12 cellular contexts compared by ENCODE assay signal in the genomic region with DNA sequence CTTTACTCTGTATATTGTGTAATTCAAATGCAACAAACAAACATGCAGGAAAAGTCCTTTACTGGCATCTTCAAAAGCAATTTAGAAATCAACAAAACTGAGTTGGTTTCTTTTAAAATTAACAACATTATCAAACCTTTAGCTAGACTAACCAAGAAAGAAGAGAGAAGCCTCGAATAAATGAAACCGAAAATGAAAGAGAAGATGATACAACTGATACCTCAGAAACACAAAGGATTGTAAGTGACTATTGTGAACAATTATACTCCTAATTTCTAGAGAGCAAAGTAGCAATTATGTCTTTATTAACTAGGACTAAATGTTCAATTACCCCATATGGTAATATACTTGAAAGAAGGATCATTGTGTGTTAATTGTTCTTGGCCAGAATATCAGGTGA. TPM values are rescaled to one million over a fixed set of nuclear protein-coding genes. Genes with fewer than 3 reads are reported as not detected.
DNase-seq lines count a peak whose midpoint lies in the region; ATAC-seq, FAIRE-seq and TF ChIP-seq lines count a peak whose summit lies in the region.
"Had no signal": no experiment of that assay in that cellular context is flagged by ENCODE, and none has a peak within 500 bp of the region (broad histone marks: within the 10 kb centered on the region; RNA-seq: fewer than 3 reads in every experiment).

No MANE protein-coding gene starts in this region.

- no peak overlapping the region; the same call in 1 of the 2 replicates for H3K27ac ChIP-seq in GM12878 (ENCODE audit: control insufficient read depth, insufficient read depth)
- H3K27ac ChIP-seq in stomach: no peak overlapping the region
- no peak overlapping the region for H3K27ac ChIP-seq in SK-N-SH (ENCODE audit: low read depth in 2 of 2, low read length in 1 of 2)

- WGBS in GM12878 (ENCODE audit: insufficient coverage, insufficient replicate concordance, low lambda C conversion rate, missing lambda C conversion rate): 4% methylated on average over 2 of the region's 2 CpGs
- 54 to 73% (median 56%) methylated on average over 2 of the region's 2 CpGs for WGBS in stomach, 5 donors
- 50% methylated on average over 2 of the region's 2 CpGs for WGBS in SK-N-SH (ENCODE audit: low lambda C conversion rate)

- no peaks in the 10 kb centered on the region for H3K27me3 ChIP-seq in GM12878 (replicated peaks in 1 of 2; ENCODE audit: control insufficient read depth in 2 of 2, insufficient read depth in 2 of 2, low read length in 1 of 2)
- H3K27me3 ChIP-seq in stomach: no peaks in the 10 kb centered on the region
- 0 out of 2 replicates have a peak, but pooled peaks cover 3% of the 10 kb centered on the region for H3K27me3 ChIP-seq in SK-N-SH (ENCODE audit: insufficient read depth)

- no peaks in the 10 kb centered on the region for H3K9me3 ChIP-seq in GM12878 (replicated peaks; ENCODE audit: control insufficient read depth, insufficient read depth, low read length)
- H3K9me3 ChIP-seq in stomach: no peaks in the 10 kb centered on the region
- H3K9me3 ChIP-seq in SK-N-SH: no peaks in the 10 kb centered on the region

- TF ChIP-seq RAD21 in GM12878 (IDR thresholded peaks at IDR 0.05; ENCODE audit: insufficient read depth, low read depth, low read length) (no peak), SK-N-SH (IDR thresholded peaks at IDR 0.05; ENCODE audit: low read length) (no peak)

- FAIRE-seq in GM12878 (lab: Jason Lieb, UNC): peak; percentile 35

- no peak for TF ChIP-seq CTCF in GM12878 (IDR thresholded peaks at IDR 0.05 in 2 of 3, conservative IDR thresholded peaks at IDR 0.05 in 1 of 3; ENCODE audit: control insufficient read depth in 2 of 3, extremely low read depth in 1 of 3, insufficient read depth in 1 of 3, low read depth in 3 of 3, low read length in 3 of 3)
- no peak for TF ChIP-seq CTCF in stomach (IDR thresholded peaks at IDR 0.05)
- no peak for TF ChIP-seq CTCF in SK-N-SH (IDR thresholded peaks at IDR 0.05)

- no peaks in the 10 kb centered on the region for H3K9me2 ChIP-seq in SK-N-SH

- H3K4me2 ChIP-seq in GM12878 (ENCODE audit: control insufficient read depth, insufficient read depth) (peak overlapping the region; percentile 60), SK-N-SH (no peak overlapping the region)

- BruUV-seq in GM12878 (replicated peaks; lab: Mats Ljungman, UMichigan): no TSS peak

- intact Hi-C loops in GM12878 (cut with micrococcal nuclease; ENCODE audit: unreplicated experiment) (no loop called here), stomach (cut with DNase I; ENCODE audit: low total_unique reads) (no loop called here)

- H3K79me2 ChIP-seq in GM12878 (ENCODE audit: control insufficient read depth, insufficient read depth, low read length) (no peaks in the 10 kb centered on the region), SK-N-SH (ENCODE audit: insufficient read depth) (no peaks in the 10 kb centered on the region)

- H4K20me1 ChIP-seq in GM12878 (ENCODE audit: control insufficient read depth, insufficient read depth) (no peaks in the 10 kb centered on the region), SK-N-SH (ENCODE audit: insufficient read depth) (no peaks in the 10 kb centered on the region)

- DNase-seq in COR-L47 (lab: John Stamatoyannopoulos, UW) (peak; percentile 16), GM12878 (ENCODE audit: low read depth, low spot score) (no peak), stomach (no peak), G401 (ENCODE audit: low spot score) (no peak), SK-N-SH (no peak), iPS-NIHi11 (ENCODE audit: low spot score) (no peak)
- DNase-seq: activated B cell treated with CpG ODN at 0.5 μM for 24 hours; central memory CD4-positive, alpha-beta T cell; DMS153; NCI-H226 had no signal

- H3K4me3 ChIP-seq in GM12878 (no peak overlapping the region), stomach (no peak overlapping the region), SK-N-SH (ENCODE audit: low read depth in 2 of 2, low read length in 1 of 2) (no peak overlapping the region)

- POLR2A ChIA-PET in GM12878 (lab: Charles Lee) (interaction anchor here (0.5 kb wide), 1 partner anchor 153 kb away, joined by 3 read pairs; no protein-coding TSS in a partner anchor), SK-N-SH (lab: Yijun Ruan, JAX) (no interaction called here)

- H2AFZ ChIP-seq in GM12878 (ENCODE audit: control insufficient read depth, low read depth, low read length): peak overlapping the region; percentile 59
- H2AFZ ChIP-seq in SK-N-SH (ENCODE audit: low read depth): no peak overlapping the region

- H3K36me3 ChIP-seq in GM12878 (ENCODE audit: control insufficient read depth in 2 of 2, insufficient read depth in 2 of 2, low read length in 1 of 2) (no peaks in the 10 kb centered on the region), stomach (no peaks in the 10 kb centered on the region), SK-N-SH (replicated peaks in 1 of 2; ENCODE audit: control insufficient read depth in 1 of 2, insufficient read depth in 2 of 2, low read length in 1 of 2) (no peaks in the 10 kb centered on the region)

- H3F3A ChIP-seq in SK-N-SH (replicated peaks; ENCODE audit: insufficient read depth): no peaks in the 10 kb centered on the region

- SMC1A ChIA-PET in GM12878 (lab: Charles Lee; ENCODE audit: uncharacterized antibody, unreplicated experiment): interaction anchor here (0.8 to 3.7 kb wide), 9 partner anchors 13 to 88 kb away, joined by 3 to 23 read pairs (median 3); no protein-coding TSS in a partner anchor

- in situ Hi-C loops in GM12878 (cut with MboI): no loop called here
- in situ Hi-C loops in G401 (cut with HindIII; ENCODE audit: low sequenced_read_pairs): no loop called here

- H3K9ac ChIP-seq in GM12878 (ENCODE audit: control insufficient read depth, insufficient read depth, low read length): no peak overlapping the region
- H3K9ac ChIP-seq in SK-N-SH: no peak overlapping the region

- RAD21 ChIA-PET in GM12878 (lab: Charles Lee; ENCODE audit: unreplicated experiment): interaction anchor here (1.0 to 2.1 kb wide), 3 partner anchors 40 to 214 kb away, joined by 3 to 9 read pairs (median 4); partner anchors contain the start of gene P3H2

- CTCF ChIA-PET in GM12878 (lab: Yijun Ruan, JAX) (interaction anchor here (0.9 to 1.6 kb wide), 3 partner anchors 9 to 49 kb away, joined by 3 to 4 read pairs (median 3); partner anchors contain the start of gene P3H2), SK-N-SH (lab: Yijun Ruan, JAX) (no interaction called here)

- ATAC-seq in GM19452 (IDR thresholded peaks at IDR 0.05; ENCODE audit: unreplicated experiment) (peak; percentile 79), HG03280 (IDR thresholded peaks at IDR 0.05; ENCODE audit: unreplicated experiment) (peak; percentile 69), GM12878 (peak; percentile 82)

- H3K4me1 ChIP-seq in GM12878 (ENCODE audit: control insufficient read depth, insufficient read depth, low read length) (peaks cover 4% of the 10 kb centered on the region; the same call in 1 of the 2 replicates), stomach (peaks cover 0 to 25% (median 15%) of the 10 kb centered on the region in 4 donors), SK-N-SH (ENCODE audit: control insufficient read depth in 1 of 2, insufficient read depth in 2 of 2, low read depth in 1 of 2, low read length in 1 of 2) (no peaks in the 10 kb centered on the region; a peak in 1 of 4 replicates)

- TF ChIP-seq POLR2A in GM12878 (IDR thresholded peaks at IDR 0.05; ENCODE audit: low read depth, low read length) (no peak), stomach (IDR thresholded peaks at IDR 0.05) (no peak)

- no peak for TF ChIP-seq EP300 in GM12878 (IDR thresholded peaks at IDR 0.05; ENCODE audit: borderline replicate concordance in 1 of 2, control insufficient read depth in 1 of 2, low read depth in 2 of 2, low read length in 2 of 2)
- TF ChIP-seq EP300 in stomach (IDR thresholded peaks at IDR 0.05): no peak
- TF ChIP-seq EP300 in SK-N-SH (IDR thresholded peaks at IDR 0.05; ENCODE audit: borderline replicate concordance in 1 of 2, low read depth in 1 of 2, low read length in 1 of 2): no peak

TF ChIP-seq in GM12878, 131 proteins besides CTCF, POLR2A, EP300 and RAD21 (continues in another document):
- no peak for TF ChIP-seq ZNF207 (IDR thresholded peaks at IDR 0.05; ENCODE audit: borderline replicate concordance)

TF ChIP-seq in SK-N-SH, 30 proteins besides CTCF, POLR2A, EP300 and RAD21 (continues in another document):
- TF ChIP-seq EZH2phosphoT487 (IDR thresholded peaks at IDR 0.05; ENCODE audit: borderline replicate concordance, low read depth) (no peak), TEAD4 (IDR thresholded peaks at IDR 0.05; ENCODE audit: borderline replicate concordance, insufficient read depth) (no peak), TAF1 (IDR thresholded peaks at IDR 0.05; ENCODE audit: borderline replicate concordance, low read depth, low read length) (no peak), NRF1 (IDR thresholded peaks at IDR 0.05; ENCODE audit: low read depth, low read length) (no peak), GABPA (IDR thresholded peaks at IDR 0.05; ENCODE audit: low read depth) (no peak)

RNA-seq across cellular contexts. Expression of gene P3H2, which starts 49.2 kb away (rescaled TPM):
- 161 and 165 TPM in 2 replicates for total RNA-seq in GM12878 (2013; cell fraction: nucleolus; rRNA removed)
- total RNA-seq in GM12878 (2014; rRNA removed) (88.8 and 95.5 TPM in 2 replicates), GM12878 (2014; rRNA removed; fragmentation: Illumina TruSeq; extraction: Trizol) (87.3 and 91.7 TPM in 2 replicates), GM12878 (2021) (68.3 and 69.4 TPM in 2 replicates), stomach (10 to 100 TPM; 14.5 to 46.1 (median 29.0) TPM)
- 29.2 TPM for polyA plus RNA-seq in GM12878 (2011; ENCODE audit: low read depth)
- polyA plus RNA-seq in GM12878 (2011; rRNA removed) (63.1 and 88.6 TPM in 2 replicates), GM12878 (2014; fragmentation: Illumina TruSeq; extraction: Trizol) (84.9 and 116 TPM in 2 replicates), GM12878 (2014; fragmentation: Nextera tagmentation; extraction: Ambion mirVana) (10 to 100 TPM; 27.0 to 36.7 TPM), GM12878 (2014; rRNA removed) (69.3 and 83.6 TPM in 2 replicates), GM12878 (2016; fragmentation: Nextera tagmentation; extraction: Ambion mirVana) (10 to 100 TPM; 82.7 to 97.6 TPM), stomach (1 to 10 TPM; 1.4 to 4.9 (median 4.7) TPM), SK-N-SH (2012; rRNA removed) (2.8 and 3.3 TPM in 2 replicates)
- 34.7 and 48.4 TPM in 2 replicates for polyA plus RNA-seq in GM12878 (2011; cell fraction: cytosol; rRNA removed)
- polyA plus RNA-seq in GM12878 (2011; cell fraction: nucleus; rRNA removed): 36.0 and 43.6 TPM in 2 replicates
- polyA plus RNA-seq in GM12878 (2012): 41.4 and 41.6 TPM in 2 replicates
- 46.6 and 62.8 TPM in 2 replicates for polyA minus RNA-seq in GM12878 (2011; rRNA and poly(A)+ RNA removed)
- polyA minus RNA-seq in GM12878 (2011; cell fraction: cytosol; rRNA and poly(A)+ RNA removed): 16.6 and 23.6 TPM in 2 replicates
- 48.7 and 60.0 TPM in 2 replicates for polyA minus RNA-seq in GM12878 (2011; cell fraction: nucleus; rRNA and poly(A)+ RNA removed)
- 56.7 and 102 TPM in 2 replicates for total RNA-seq in G401 (2014; rRNA removed; shearing (Covaris generic))
- 3.9 and 5.2 TPM in 2 replicates for polyA plus RNA-seq in SK-N-SH (2012; cell fraction: cytosol; rRNA removed)
- polyA plus RNA-seq in SK-N-SH (2012; cell fraction: nucleus; rRNA removed): 1.7 and 3.5 TPM in 2 replicates
- total RNA-seq: activated B cell treated with CpG ODN at 0.5 μM for 24 hours had no signal
